In genomic region chr6:21357262-21357661, GRCh38 we compare ENCODE assay signal across 24 cellular contexts.
DNase-seq lines count a peak whose midpoint lies in the region; ATAC-seq and TF ChIP-seq lines count a peak whose summit lies in the region.
"Had no signal": no experiment of that assay in that cellular context is flagged by ENCODE, and none has a peak within 500 bp of the region (broad histone marks: within the 10 kb centered on the region; RNA-seq: fewer than 3 reads in every experiment).

No MANE protein-coding gene starts in this region.

- H3K9me2 ChIP-seq in PC-3 (replicated peaks; ENCODE audit: low read length): no peaks in the 10 kb centered on the region

- POLR2A ChIA-PET in CD4-positive, alpha-beta memory T cell (lab: Charles Lee; ENCODE audit: partially characterized antibody): no interaction called here
- POLR2A ChIA-PET in PC-3 (lab: Charles Lee; ENCODE audit: unreplicated experiment): no interaction called here

- no peaks in the 10 kb centered on the region for H3K36me3 Mint-ChIP-seq in CD4-positive, alpha-beta memory T cell
- no peaks in the 10 kb centered on the region for H3K36me3 Mint-ChIP-seq in activated T-helper 2 cell treated with anti-CD3 and anti-CD28 coated beads, Interferon-gamma antibody, Interleukin-2, Interleukin-4, amounts not matched to agents 10 μg/mL and 5 μg/mL and 100 μg/mL, durations not matched to agents 14 hours and 24 hours and 36 hours (ENCODE audit: low read depth)
- H3K36me3 Mint-ChIP-seq: CD8-positive, alpha-beta memory T cell had no signal

- no peaks in the 10 kb centered on the region for H3K79me2 ChIP-seq in PC-3 (ENCODE audit: low read length)

- peaks cover 0 to 2% of the 10 kb centered on the region in 2 donors for H3K27me3 Mint-ChIP-seq in CD4-positive, alpha-beta memory T cell
- no peaks in the 10 kb centered on the region for H3K27me3 Mint-ChIP-seq in activated T-helper 2 cell treated with anti-CD3 and anti-CD28 coated beads, Interferon-gamma antibody, Interleukin-2, Interleukin-4, amounts not matched to agents 10 μg/mL and 5 μg/mL and 100 μg/mL, durations not matched to agents 14 hours and 24 hours and 36 hours (ENCODE audit: low read depth)
- H3K27me3 Mint-ChIP-seq: CD8-positive, alpha-beta memory T cell had no signal

- no peaks in the 10 kb centered on the region for H3K4me1 Mint-ChIP-seq in CD4-positive, alpha-beta memory T cell
- no peaks in the 10 kb centered on the region for H3K4me1 Mint-ChIP-seq in activated T-helper 2 cell treated with anti-CD3 and anti-CD28 coated beads, Interferon-gamma antibody, Interleukin-2, Interleukin-4, amounts not matched to agents 10 μg/mL and 5 μg/mL and 100 μg/mL, durations not matched to agents 14 hours and 24 hours and 36 hours (ENCODE audit: low read depth)
- H3K4me1 Mint-ChIP-seq: CD8-positive, alpha-beta memory T cell had no signal

- H3K4me1 ChIP-seq in thyroid gland (peaks cover 0 to 11% of the 10 kb centered on the region in 2 donors), PC-3 (ENCODE audit: insufficient read depth, low read length) (0 out of 2 replicates have a peak, but pooled peaks cover 6% of the 10 kb centered on the region)
- no peaks in the 10 kb centered on the region for H3K4me1 ChIP-seq in CD4-positive, alpha-beta memory T cell (ENCODE audit: insufficient read depth, low read length)
- H3K4me1 ChIP-seq: A549, HAP-1 had no signal

- H3K27ac Mint-ChIP-seq in CD4-positive, alpha-beta memory T cell: no peak overlapping the region
- H3K27ac Mint-ChIP-seq in activated T-helper 2 cell treated with anti-CD3 and anti-CD28 coated beads, Interferon-gamma antibody, Interleukin-2, Interleukin-4, amounts not matched to agents 10 μg/mL and 5 μg/mL and 100 μg/mL, durations not matched to agents 14 hours and 24 hours and 36 hours: no peak overlapping the region
- H3K27ac Mint-ChIP-seq: CD8-positive, alpha-beta memory T cell; GM23338; HFFc6 had no signal

- no peak overlapping the region for H3K27ac ChIP-seq in WERI-Rb-1
- H3K27ac ChIP-seq in thyroid gland: no peak overlapping the region
- no peak overlapping the region for H3K27ac ChIP-seq in CD4-positive, alpha-beta memory T cell (ENCODE audit: low read depth, low read length)
- H3K27ac ChIP-seq in PC-3 (ENCODE audit: low read length): no peak overlapping the region
- H3K27ac ChIP-seq: A549, C4-2B, KMS-11 had no signal

- H3K9ac ChIP-seq in PC-3 (ENCODE audit: low read length): no peak overlapping the region
- H3K9ac ChIP-seq: KMS-11 had no signal

- TF ChIP-seq POLR2A in thyroid gland (IDR thresholded peaks at IDR 0.05): no peak

- ATAC-seq in PC-3: no peak
- ATAC-seq: A549, GM23338 had no signal

- H3K9me3 Mint-ChIP-seq in CD4-positive, alpha-beta memory T cell: no peaks in the 10 kb centered on the region
- H3K9me3 Mint-ChIP-seq in activated T-helper 2 cell treated with anti-CD3 and anti-CD28 coated beads, Interferon-gamma antibody, Interleukin-2, Interleukin-4, amounts not matched to agents 10 μg/mL and 5 μg/mL and 100 μg/mL, durations not matched to agents 14 hours and 24 hours and 36 hours: no peaks in the 10 kb centered on the region
- H3K9me3 Mint-ChIP-seq: CD8-positive, alpha-beta memory T cell; GM23338; HFFc6 had no signal

- no peak overlapping the region for H3K4me3 ChIP-seq in WERI-Rb-1 (ENCODE audit: low read depth, low read length)
- H3K4me3 ChIP-seq in thyroid gland (replicated peaks in 1 of 3): no peak overlapping the region
- H3K4me3 ChIP-seq in CD4-positive, alpha-beta memory T cell (ENCODE audit: low read length in 2 of 2): no peak overlapping the region
- H3K4me3 ChIP-seq in PC-3 (ENCODE audit: low read length): no peak overlapping the region
- H3K4me3 ChIP-seq: A549, GM23338, HAP-1 had no signal

- TF ChIP-seq CTCF in WERI-Rb-1 (IDR thresholded peaks at IDR 0.05; ENCODE audit: low read depth, low read length) (no peak), thyroid gland (IDR thresholded peaks at IDR 0.05) (no peak), PC-3 (conservative IDR thresholded peaks at IDR 0.05; ENCODE audit: low read depth, low read length) (no peak)

- H3K27me3 ChIP-seq in WERI-Rb-1 (ENCODE audit: insufficient read depth, low read depth, severe bottlenecking) (no peaks in the 10 kb centered on the region), thyroid gland (no peaks in the 10 kb centered on the region), PC-3 (ENCODE audit: low read length) (no peaks in the 10 kb centered on the region)
- no peaks in the 10 kb centered on the region for H3K27me3 ChIP-seq in CD4-positive, alpha-beta memory T cell (ENCODE audit: insufficient read depth, low read length)

- H3K36me3 ChIP-seq in WERI-Rb-1 (no peaks in the 10 kb centered on the region), thyroid gland (no peaks in the 10 kb centered on the region), PC-3 (ENCODE audit: low read depth, low read length) (no peaks in the 10 kb centered on the region)
- no peaks in the 10 kb centered on the region for H3K36me3 ChIP-seq in CD4-positive, alpha-beta memory T cell (ENCODE audit: insufficient read depth, low read length)
- H3K36me3 ChIP-seq: HAP-1 had no signal

- 54 to 60% methylated on average over 5 to 6 of the region's 8 CpGs for WGBS in thyroid gland, 2 donors

- CTCF ChIA-PET in CD4-positive, alpha-beta memory T cell (lab: Charles Lee; ENCODE audit: partially characterized antibody): no interaction called here
- CTCF ChIA-PET in PC-3 (lab: Charles Lee): no interaction called here

- BruUV-seq in PC-3 (replicated peaks; lab: Mats Ljungman, UMichigan): no TSS peak

- no peaks in the 10 kb centered on the region for H3F3A ChIP-seq in PC-3 (ENCODE audit: low read length, unreplicated experiment)

- H2AFZ ChIP-seq in PC-3 (ENCODE audit: low read length): no peak overlapping the region
- H2AFZ ChIP-seq: GM23338 had no signal

- H3K9me3 ChIP-seq in WERI-Rb-1 (ENCODE audit: severe bottlenecking) (no peaks in the 10 kb centered on the region), thyroid gland (no peaks in the 10 kb centered on the region), PC-3 (ENCODE audit: low read length) (no peaks in the 10 kb centered on the region)
- no peaks in the 10 kb centered on the region for H3K9me3 ChIP-seq in CD4-positive, alpha-beta memory T cell (ENCODE audit: control insufficient read depth in 1 of 2, low read length in 2 of 2)
- H3K9me3 ChIP-seq: A549, HAP-1 had no signal

- no peaks in the 10 kb centered on the region for H4K20me1 ChIP-seq in PC-3 (ENCODE audit: low read length)

- intact Hi-C loops in thyroid gland (cut with DNase I): no loop called here
- intact Hi-C loops in CD4-positive, alpha-beta memory T cell (cut with micrococcal nuclease): no loop called here
- intact Hi-C loops in activated T-helper 2 cell treated with anti-CD3 and anti-CD28 coated beads, Interferon-gamma antibody, Interleukin-2, Interleukin-4, amounts not matched to agents 10 μg/mL and 5 μg/mL and 100 μg/mL, durations not matched to agents 14 hours and 24 hours and 36 hours (cut with micrococcal nuclease): no loop called here
- intact Hi-C loops in PC-3 (cut with micrococcal nuclease): no loop called here

- DNase-seq in COLO668 (lab: John Stamatoyannopoulos, UW; ENCODE audit: unreplicated experiment) (peak; percentile 29), WERI-Rb-1 (peak; percentile 4), islet precursor cell (peak; percentile 59), thyroid gland (peak; percentile 39 to 48), PC-3 (no peak)
- DNase-seq in CD4-positive, alpha-beta memory T cell: no peak
- DNase-seq in activated T-helper 2 cell treated with anti-CD3 and anti-CD28 coated beads, Interferon-gamma antibody, Interleukin-2, Interleukin-4, amounts not matched to agents 10 μg/mL and 5 μg/mL and 100 μg/mL, durations not matched to agents 14 hours and 24 hours and 36 hours (ENCODE audit: low spot score): no peak
- DNase-seq: Calu3; CD8-positive, alpha-beta memory T cell; DMS79 treated with DMSO at 0.1 percent for 48 hours; HFFc6; IMR-90; MM.1S; NCI-H2029; NCI-H446 treated with DMSO at 0.1 percent for 48 hours; NCI-H526; NCI-H82; NK-92 treated with Interleukin-12 subunit alpha and Interleukin-12 subunit beta, amount 100 ng/mL, for 24 hours; RPMI8226 had no signal

- no peak overlapping the region for H3K4me2 ChIP-seq in PC-3 (ENCODE audit: low read length)
- H3K4me2 ChIP-seq: A549, GM23338, KMS-11 had no signal

- H3K4me3 Mint-ChIP-seq in CD4-positive, alpha-beta memory T cell: no peak overlapping the region
- no peak overlapping the region for H3K4me3 Mint-ChIP-seq in activated T-helper 2 cell treated with anti-CD3 and anti-CD28 coated beads, Interferon-gamma antibody, Interleukin-2, Interleukin-4, amounts not matched to agents 10 μg/mL and 5 μg/mL and 100 μg/mL, durations not matched to agents 14 hours and 24 hours and 36 hours (ENCODE audit: low read depth)
- H3K4me3 Mint-ChIP-seq: CD8-positive, alpha-beta memory T cell; GM23338; HFFc6 had no signal

Comparison
In these comparisons a context has a peak if more than half of its experiments do, and no peak if none do; other contexts are left out.
1. DNase-seq: peak in COLO668 (single experiment), WERI-Rb-1 (single experiment), islet precursor cell (single experiment) and thyroid gland (2 of 2); none in CD4-positive, alpha-beta memory T cell (0 of 5), activated T-helper 2 cell treated with anti-CD3 and anti-CD28 coated beads, Interferon-gamma antibody, Interleukin-2, Interleukin-4, amounts not matched to agents 10 μg/mL and 5 μg/mL and 100 μg/mL, durations not matched to agents 14 hours and 24 hours and 36 hours (single experiment) and PC-3 (single experiment).